27 cellular contexts compared by ENCODE assay signal in genomic region chr6:138666636-138667035, GRCh38.
"Had no signal": no experiment of that assay in that cellular context is flagged by ENCODE, and none has a peak within 500 bp of the region (broad histone marks: within the 10 kb centered on the region; RNA-seq: fewer than 3 reads in every experiment).

No MANE protein-coding gene starts in this region.

- H3K9me3 ChIP-seq: esophagus squamous epithelium, gastrocnemius medialis, left lung, lower lobe of right lung, neutrophil, psoas muscle, sigmoid colon, tibial nerve had no signal

- H3K27ac ChIP-seq: epithelial cell of prostate, esophagus squamous epithelium, gastrocnemius medialis, left lung, lower lobe of right lung, neutrophil, parathyroid adenoma, psoas muscle, sigmoid colon, tibial nerve, VCaP had no signal

- H3K36me3 ChIP-seq: esophagus squamous epithelium, gastrocnemius medialis, left lung, lower lobe of right lung, neutrophil, sigmoid colon, tibial nerve had no signal

- ATAC-seq: gastrocnemius medialis, left lung, lower lobe of right lung, psoas muscle had no signal

- H3K27me3 ChIP-seq: esophagus squamous epithelium, gastrocnemius medialis, left lung, neutrophil, sigmoid colon, tibial nerve had no signal

- FAIRE-seq: colon, endometrium, islet of Langerhans, TTC549 had no signal

- H3K9ac ChIP-seq: parathyroid adenoma had no signal

- H3K4me3 ChIP-seq: esophagus squamous epithelium, gastrocnemius medialis, left lung, lower lobe of right lung, psoas muscle, sigmoid colon, tibial nerve had no signal

- H3K4me1 ChIP-seq: gastrocnemius medialis, left lung, lower lobe of right lung, parathyroid adenoma, psoas muscle, sigmoid colon, tibial nerve had no signal

- H3K79me2 ChIP-seq: parathyroid adenoma had no signal

- H2AFZ ChIP-seq: parathyroid adenoma had no signal

- DNase-seq: activated CD4-positive, alpha-beta T cell treated with anti-CD3 and anti-CD28 coated beads for 4 hours; activated CD4-positive, alpha-beta T cell treated with anti-CD3 and anti-CD28 coated beads, Interleukin-2, amount 50 U/mL, for 4 hours; activated effector memory CD4-positive, alpha-beta T cell treated with Interleukin-2 at 50 U/mL for 16 hours; activated naive CD4-positive, alpha-beta T cell treated with Interleukin-2 at 50 U/mL for 16 hours; aorta; central memory CD4-positive, alpha-beta T cell; effector CD8-positive, alpha-beta T cell; esophagus squamous epithelium; gastrocnemius medialis; glutamatergic neuron; left lung; lower lobe of right lung; psoas muscle; sigmoid colon; stimulated activated CD4-positive, alpha-beta T cell treated with anti-CD3 and anti-CD28 coated beads, Interleukin-15, amount 100 ng/mL, for 24 hours; stimulated activated naive CD4-positive, alpha-beta T cell treated with Interleukin-2 at 50 U/mL for 16 hours; SW 1271; T-helper 9 cell had no signal
